In genomic region chr11:19628018-19628417, GRCh38 we compare ENCODE assay signal across 13 cellular contexts.
DNase-seq lines count a peak whose midpoint lies in the region; ATAC-seq and TF ChIP-seq lines count a peak whose summit lies in the region.
"Had no signal": no experiment of that assay in that cellular context is flagged by ENCODE, and none has a peak within 500 bp of the region (broad histone marks: within the 10 kb centered on the region; RNA-seq: fewer than 3 reads in every experiment).

No MANE protein-coding gene starts in this region.

- H3K36me3 Mint-ChIP-seq in CD8-positive, alpha-beta memory T cell = peaks cover 0 to 5% (median 0%) of the 10 kb centered on the region in 3 donors

- TF ChIP-seq POLR2A in uterus (IDR thresholded peaks at IDR 0.05) = no peak
- no peak for TF ChIP-seq POLR2A in GM18505 (IDR thresholded peaks at IDR 0.05; ENCODE audit: borderline replicate concordance, extremely low read depth, insufficient read depth, insufficient read length)

- no peaks in the 10 kb centered on the region for H3K4me1 Mint-ChIP-seq in CD8-positive, alpha-beta memory T cell

- peaks cover 14 to 41% of the 10 kb centered on the region in 2 donors for H3K27me3 Mint-ChIP-seq in CD8-positive, alpha-beta memory T cell

- H3K4me1 ChIP-seq in uterus = peaks cover 0 to 7% of the 10 kb centered on the region in 2 donors
- H3K4me1 ChIP-seq in CD8-positive, alpha-beta memory T cell (ENCODE audit: insufficient read depth, low read length) = no peaks in the 10 kb centered on the region
- H3K4me1 ChIP-seq: Peyer's patch had no signal

- H3K27me3 ChIP-seq in uterus = no peaks in the 10 kb centered on the region
- no peaks in the 10 kb centered on the region for H3K27me3 ChIP-seq in CD8-positive, alpha-beta memory T cell (ENCODE audit: insufficient read depth, low read length, poor library complexity, severe bottlenecking)
- H3K27me3 ChIP-seq: Peyer's patch had no signal

- intact Hi-C loops in uterus (cut with DNase I; ENCODE audit: low total_unique reads) = no loop called here

- ATAC-seq in esophagus mucosa = peak; percentile 45
- ATAC-seq in GM18505 (IDR thresholded peaks at IDR 0.05; ENCODE audit: unreplicated experiment) = no peak
- no peak for ATAC-seq in GM21528 (IDR thresholded peaks at IDR 0.05; ENCODE audit: low FRiP score, unreplicated experiment)
- ATAC-seq: HCT116 had no signal

- peak; percentile 97 for DNase-seq in NCI-H226
- peak; percentile 59 to 90 for DNase-seq in lung microvascular endothelial cell (ENCODE audit: low read depth in 2 of 2)
- DNase-seq in uterus = peak; percentile 46 to 55
- DNase-seq in CD8-positive, alpha-beta memory T cell = no peak
- DNase-seq: activated effector memory CD4-positive, alpha-beta T cell treated with anti-CD3 and anti-CD28 coated beads, Interleukin-2, amount 50 U/mL, for 16 hours; effector CD8-positive, alpha-beta T cell; GDM1; NCI-H1436 treated with DMSO at 0.1 percent for 48 hours had no signal

- H3K9me3 Mint-ChIP-seq in CD8-positive, alpha-beta memory T cell = peaks cover 2 to 6% (median 4%) of the 10 kb centered on the region in 5 donors

- POLR2A ChIA-PET in CD8-positive, alpha-beta memory T cell (lab: Charles Lee) = no interaction called here

- peak overlapping the region in 1 of 2 donors; percentile 56 for H3K27ac ChIP-seq in uterus
- no peak overlapping the region for H3K27ac ChIP-seq in CD8-positive, alpha-beta memory T cell (ENCODE audit: low read depth, low read length)

- no peak overlapping the region for H3K27ac Mint-ChIP-seq in CD8-positive, alpha-beta memory T cell

- no peak overlapping the region for H3K4me3 Mint-ChIP-seq in CD8-positive, alpha-beta memory T cell

- H3K9me3 ChIP-seq in uterus = no peaks in the 10 kb centered on the region
- H3K9me3 ChIP-seq in CD8-positive, alpha-beta memory T cell (ENCODE audit: low read length) = no peaks in the 10 kb centered on the region
- H3K9me3 ChIP-seq: Peyer's patch had no signal

- TF ChIP-seq CTCF in uterus (IDR thresholded peaks at IDR 0.05) = no peak

- H3K36me3 ChIP-seq in uterus = no peaks in the 10 kb centered on the region
- no peaks in the 10 kb centered on the region for H3K36me3 ChIP-seq in CD8-positive, alpha-beta memory T cell (ENCODE audit: insufficient read depth, low read length)
- H3K36me3 ChIP-seq: Peyer's patch had no signal

- no peak overlapping the region for H3K4me3 ChIP-seq in uterus
- H3K4me3 ChIP-seq in CD8-positive, alpha-beta memory T cell (ENCODE audit: low read length) = no peak overlapping the region
- H3K4me3 ChIP-seq: Peyer's patch had no signal

- CTCF ChIA-PET in CD8-positive, alpha-beta memory T cell (lab: Charles Lee) = no interaction called here

Comparison
In these comparisons a context has a peak if more than half of its experiments do, and no peak if none do; other contexts are left out.
1. DNase-seq: peak in NCI-H226 (single experiment), lung microvascular endothelial cell (2 of 2) and uterus (2 of 2); none in CD8-positive, alpha-beta memory T cell (0 of 5).